Comparison of ENCODE assay signal across 13 cellular contexts in the genomic region with DNA sequence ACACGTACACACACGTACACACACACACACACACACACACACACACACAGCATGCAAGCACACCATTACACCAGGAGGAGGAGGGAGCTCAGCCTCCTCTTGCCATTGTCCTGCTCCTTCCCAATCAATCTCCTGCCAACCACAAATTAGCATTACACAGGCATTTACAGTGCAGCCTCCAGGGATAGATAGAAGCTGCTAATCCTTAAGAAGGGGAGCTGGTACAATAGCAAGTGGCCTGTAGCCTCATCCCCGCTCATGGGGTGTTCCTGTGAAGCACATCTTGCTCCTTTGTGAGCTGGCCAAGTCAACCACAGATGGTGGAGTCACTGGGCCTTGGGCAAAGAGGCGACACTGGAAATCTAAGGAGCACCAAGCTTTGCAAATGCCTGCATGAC.
DNase-seq lines count a peak whose midpoint lies in the region; ATAC-seq, FAIRE-seq and TF ChIP-seq lines count a peak whose summit lies in the region.
"Had no signal": no experiment of that assay in that cellular context is flagged by ENCODE, and none has a peak within 500 bp of the region (broad histone marks: within the 10 kb centered on the region; RNA-seq: fewer than 3 reads in every experiment).

No MANE protein-coding gene starts in this region.

- H2BK20ac ChIP-seq in IMR-90 (ENCODE audit: low read depth, low read length): peak overlapping the region; percentile 31; the same call in 1 of the 2 replicates

- H3K23ac ChIP-seq in IMR-90 (ENCODE audit: low read depth, low read length): 0 out of 2 replicates have a peak overlapping the region, but pooled peaks have one; percentile 13

- H2BK15ac ChIP-seq in IMR-90 (ENCODE audit: low read depth, low read length): no peak overlapping the region

- no peak overlapping the region for H2AK9ac ChIP-seq in IMR-90 (replicated peaks; ENCODE audit: low read depth, low read length, poor library complexity)

- no peaks in the 10 kb centered on the region for H3K36me3 Mint-ChIP-seq in brain
- H3K36me3 Mint-ChIP-seq: natural killer cell treated with Interleukin-12 subunit alpha and Interleukin-12 subunit beta and Interleukin-15 and Interleukin-18, amount 100 ng/mL, for 72 hours had no signal

- dilution Hi-C loops in IMR-90 (cut with HindIII; ENCODE audit: low sequenced_read_pairs, unreplicated experiment): no loop called here

- H3K14ac ChIP-seq in IMR-90 (replicated peaks; ENCODE audit: low read depth, low read length): peak overlapping the region; percentile 28; the same call in 1 of the 2 replicates

- H3K9ac ChIP-seq in BLaER1 (no peak overlapping the region), IMR-90 (ENCODE audit: low read depth, low read length) (no peak overlapping the region)

- H2BK5ac ChIP-seq in IMR-90 (ENCODE audit: low read depth, low read length, poor library complexity, severe bottlenecking): peak overlapping the region; percentile 7

- CTCF ChIA-PET in IMR-90 (lab: Yijun Ruan, JAX): no interaction called here

- TF ChIP-seq CTCF in IMR-90 (conservative IDR thresholded peaks at IDR 0.05; ENCODE audit: low read depth, low read length): no peak
- no peak for TF ChIP-seq CTCF in brain (conservative IDR thresholded peaks at IDR 0.05)
- no peak for TF ChIP-seq CTCF in pancreas (IDR thresholded peaks at IDR 0.05)

- peak overlapping the region; percentile 23 to 93 (median 86) for H3K27ac Mint-ChIP-seq in brain
- H3K27ac Mint-ChIP-seq: activated CD4-positive, alpha-beta T cell treated with anti-CD3 and anti-CD28 coated beads for 36 hours; natural killer cell treated with Interleukin-12 subunit alpha and Interleukin-12 subunit beta and Interleukin-15 and Interleukin-18, amount 100 ng/mL, for 72 hours had no signal

- peak overlapping the region; percentile 16; the same call in 1 of the 2 replicates for H2BK120ac ChIP-seq in IMR-90 (ENCODE audit: low read depth, low read length)

- peaks cover 0 to 14% (median 0%) of the 10 kb centered on the region in 5 experiments for H3K9me3 Mint-ChIP-seq in brain
- H3K9me3 Mint-ChIP-seq: natural killer cell treated with Interleukin-12 subunit alpha and Interleukin-12 subunit beta and Interleukin-15 and Interleukin-18, amount 100 ng/mL, for 72 hours had no signal

- H3K27ac ChIP-seq in BLaER1 (no peak overlapping the region), IMR-90 (ENCODE audit: insufficient read depth, low read length) (no peak overlapping the region), pancreas (no peak overlapping the region)
- H3K27ac ChIP-seq: C4-2B had no signal

- peak; percentile 41 for DNase-seq in IMR-90
- peak; percentile 63 for DNase-seq in myocyte (ENCODE audit: low read depth)
- DNase-seq in NCI-H526 (lab: John Stamatoyannopoulos, UW): no peak
- DNase-seq in pancreas: no peak
- DNase-seq in activated CD4-positive, alpha-beta T cell treated with anti-CD3 and anti-CD28 coated beads for 48 hours: no peak
- DNase-seq in HuH-7 (ENCODE audit: low spot score): no peak
- DNase-seq: activated CD4-positive, alpha-beta T cell treated with anti-CD3 and anti-CD28 coated beads for 36 hours; erythroblast; NCI-H748 treated with DMSO at 0.1 percent for 48 hours had no signal

- no peaks in the 10 kb centered on the region for H3K27me3 ChIP-seq in BLaER1
- no peaks in the 10 kb centered on the region for H3K27me3 ChIP-seq in IMR-90 (ENCODE audit: control insufficient read depth, insufficient read depth, low read length)
- no peaks in the 10 kb centered on the region for H3K27me3 ChIP-seq in pancreas

- H3K27me3 Mint-ChIP-seq in brain: peaks cover 3% of the 10 kb centered on the region

- POLR2A ChIA-PET in IMR-90 (lab: Charles Lee; ENCODE audit: unreplicated experiment): interaction anchor here (0.6 kb wide), 1 partner anchor 11 kb away, joined by 3 read pairs; no protein-coding TSS in a partner anchor

- no peaks in the 10 kb centered on the region for H3K36me3 ChIP-seq in BLaER1
- no peaks in the 10 kb centered on the region for H3K36me3 ChIP-seq in IMR-90 (ENCODE audit: control insufficient read depth, insufficient read depth, low read length)
- H3K36me3 ChIP-seq in pancreas: no peaks in the 10 kb centered on the region

- peaks cover 26% of the 10 kb centered on the region for H3K9me1 ChIP-seq in IMR-90 (ENCODE audit: insufficient read depth, low read length)

- peaks cover 80% of the 10 kb centered on the region for H3K4me1 Mint-ChIP-seq in brain
- H3K4me1 Mint-ChIP-seq: activated CD4-positive, alpha-beta T cell treated with anti-CD3 and anti-CD28 coated beads for 36 hours had no signal

- peak overlapping the region in 1 of 2 experiments; percentile 5; a peak in 1 of 4 replicates for H4K8ac ChIP-seq in IMR-90 (ENCODE audit: low read depth in 2 of 2, low read length in 2 of 2)

- ATAC-seq in IMR-90 (ENCODE audit: low read depth) (no peak), pancreas (no peak)
- ATAC-seq: activated CD4-positive, alpha-beta T cell treated with anti-CD3 and anti-CD28 coated beads for 36 hours; natural killer cell treated with Interleukin-12 subunit alpha and Interleukin-12 subunit beta and Interleukin-15 and Interleukin-18, amount 100 ng/mL, for 72 hours had no signal

- H3K9me3 ChIP-seq in BLaER1 (no peaks in the 10 kb centered on the region), IMR-90 (ENCODE audit: control insufficient read depth, insufficient read depth, low read length) (no peaks in the 10 kb centered on the region), pancreas (no peaks in the 10 kb centered on the region)

- H3K4me2 ChIP-seq in BLaER1 (peak overlapping the region; percentile 41; the same call in 1 of the 2 replicates), IMR-90 (ENCODE audit: low read depth, low read length) (no peak overlapping the region)

- H4K20me1 ChIP-seq in BLaER1 (no peaks in the 10 kb centered on the region), IMR-90 (ENCODE audit: insufficient read depth, low read length) (no peaks in the 10 kb centered on the region)

- in situ Hi-C loops in IMR-90 (cut with MboI; ENCODE audit: low sequenced_read_pairs): no loop called here

- TF ChIP-seq POLR2A in IMR-90 (IDR thresholded peaks at IDR 0.05; ENCODE audit: low read depth, low read length): no peak

- no peak overlapping the region for H3K4me3 ChIP-seq in BLaER1
- no peak overlapping the region for H3K4me3 ChIP-seq in IMR-90 (ENCODE audit: insufficient read depth, low read depth, low read length)
- H3K4me3 ChIP-seq in pancreas: no peak overlapping the region

- H3K4me3 Mint-ChIP-seq in brain: peak overlapping the region in 3 of 5 experiments; percentile 1 to 18 (median 11)
- H3K4me3 Mint-ChIP-seq: activated CD4-positive, alpha-beta T cell treated with anti-CD3 and anti-CD28 coated beads for 36 hours; natural killer cell treated with Interleukin-12 subunit alpha and Interleukin-12 subunit beta and Interleukin-15 and Interleukin-18, amount 100 ng/mL, for 72 hours had no signal

- peak overlapping the region; percentile 28 for H2AFZ ChIP-seq in IMR-90 (replicated peaks; ENCODE audit: low read length, poor library complexity)

- peak overlapping the region; percentile 23; the same call in 1 of the 2 replicates for H4K91ac ChIP-seq in IMR-90 (ENCODE audit: insufficient read depth, low read depth, low read length)

- TF ChIP-seq RAD21 in IMR-90 (IDR thresholded peaks at IDR 0.05; ENCODE audit: low read length): no peak

- 75% methylated on average over 2 of the region's 4 CpGs; no CpG with 5 or more reads in 1 of the 2 experiments for WGBS in IMR-90 (ENCODE audit: extremely low coverage in 2 of 2, insufficient read length in 1 of 2), 2 experiments
- WGBS in pancreas, 2 donors: 72% methylated on average over 4 of the region's 4 CpGs

- H3K79me1 ChIP-seq in IMR-90 (ENCODE audit: low read depth in 1 of 2, low read length in 2 of 2): no peaks in the 10 kb centered on the region

- H2AK5ac ChIP-seq in IMR-90 (ENCODE audit: low read depth, low read length): peak overlapping the region; percentile 69; the same call in 1 of the 2 replicates

- BruUV-seq in IMR-90 (replicated peaks; lab: Mats Ljungman, UMichigan): no TSS peak

- H3K56ac ChIP-seq in IMR-90 (ENCODE audit: extremely low read depth, insufficient read depth, low read length): no peak overlapping the region

- H4K5ac ChIP-seq in IMR-90 (ENCODE audit: low read depth, low read length): peak overlapping the region; percentile 10; the same call in 1 of the 2 replicates

- no peak for FAIRE-seq in pancreas (lab: Jason Lieb, UNC)

- intact Hi-C loops in IMR-90 (cut with micrococcal nuclease): no loop called here
- intact Hi-C loops in pancreas (cut with DNase I): no loop called here

- peak overlapping the region; percentile 43 for H3K4ac ChIP-seq in IMR-90 (ENCODE audit: low read depth, low read length)

- peak overlapping the region; percentile 27; the same call in 1 of the 2 replicates for H3K18ac ChIP-seq in IMR-90 (ENCODE audit: low read depth, low read length)

- H3K4me1 ChIP-seq in BLaER1 (peaks cover 11% of the 10 kb centered on the region), IMR-90 (ENCODE audit: control insufficient read depth, insufficient read depth, low read length) (peaks cover 46% of the 10 kb centered on the region), pancreas (no peaks in the 10 kb centered on the region)

TF ChIP-seq in IMR-90, 13 proteins besides CTCF, POLR2A, EP300 and RAD21:
- TF ChIP-seq NFE2L2 (IDR thresholded peaks at IDR 0.05; ENCODE audit: low read depth, low read length) (no peak), RCOR1 (IDR thresholded peaks at IDR 0.05; ENCODE audit: insufficient replicate concordance, low read length) (peak; percentile 16)

Comparison
In these comparisons a context has a peak if more than half of its experiments do, and no peak if none do; other contexts are left out.
1. DNase-seq: peak in IMR-90 (single experiment) and myocyte (single experiment); none in NCI-H526 (0 of 2), pancreas (0 of 6), activated CD4-positive, alpha-beta T cell treated with anti-CD3 and anti-CD28 coated beads for 48 hours (single experiment) and HuH-7 (single experiment).